ENCODE assay signal across 31 cellular contexts in genomic region chr2:240707046-240707756, GRCh38. TPM values are rescaled to one million over a fixed set of nuclear protein-coding genes. Genes with fewer than 3 reads are reported as not detected.
"Had no signal": no experiment of that assay in that cellular context is flagged by ENCODE, and none has a peak within 500 bp of the region (broad histone marks: within the 10 kb centered on the region; RNA-seq: fewer than 3 reads in every experiment).

No MANE protein-coding gene starts in this region.

- H3K36me3 Mint-ChIP-seq: activated CD4-positive, alpha-beta memory T cell treated with anti-CD3 and anti-CD28 coated beads for 36 hours; activated naive CD4-positive, alpha-beta T cell treated with anti-CD3 and anti-CD28 coated beads, Interleukin-2, amount 10 ng/mL, durations not matched to agents 7 days and 5 days; activated naive CD8-positive, alpha-beta T cell treated with anti-CD3 and anti-CD28 coated beads for 36 hours; IgD-negative memory B cell; T-cell had no signal

- H3K4me3 ChIP-seq: cardiac muscle cell, Peyer's patch had no signal

- H3K9me3 ChIP-seq: Peyer's patch had no signal

- DNase-seq: activated CD4-positive, alpha-beta memory T cell treated with anti-CD3 and anti-CD28 coated beads for 36 hours; activated CD4-positive, alpha-beta T cell treated with anti-CD3 and anti-CD28 coated beads, Interleukin-2, amount 10 ng/mL, durations not matched to agents 7 days and 5 days; activated CD4-positive, CD25-positive, alpha-beta regulatory T cell; activated CD8-positive, alpha-beta memory T cell treated with anti-CD3 and anti-CD28 coated beads for 24 hours; activated gamma-delta T cell treated with Interleukin-2 at 50 U/mL for 16 hours; activated naive CD4-positive, alpha-beta T cell treated with anti-CD3 and anti-CD28 coated beads, Interleukin-2, amount 10 ng/mL, durations not matched to agents 7 days and 5 days; activated naive CD8-positive, alpha-beta T cell treated with anti-CD3 and anti-CD28 coated beads for 36 hours; activated T-cell treated with anti-CD3 and anti-CD28 coated beads, Interleukin-2, amount 50 U/mL, for 4 hours; brain microvascular endothelial cell; KG1; NCI-H1048; NCI-H146; NCI-H187 treated with DMSO at 0.1 percent for 48 hours; NCI-H2081 treated with DMSO at 0.1 percent for 48 hours; NCI-H2171 treated with DMSO at 0.1 percent for 48 hours; NCI-H226; NCI-H526; NCI-H82; Peyer's patch; SHP77 treated with DMSO at 0.1 percent for 48 hours; T-cell; T-helper 2 cell; T1000 had no signal

- H3K36me3 ChIP-seq: brain microvascular endothelial cell, cardiac muscle cell, Peyer's patch had no signal

- H3K27ac Mint-ChIP-seq: activated CD4-positive, alpha-beta memory T cell treated with anti-CD3 and anti-CD28 coated beads for 36 hours; activated CD4-positive, alpha-beta T cell treated with anti-CD3 and anti-CD28 coated beads, Interleukin-2, amount 10 ng/mL, durations not matched to agents 7 days and 5 days; activated naive CD4-positive, alpha-beta T cell treated with anti-CD3 and anti-CD28 coated beads, Interleukin-2, amount 10 ng/mL, durations not matched to agents 7 days and 5 days; activated naive CD8-positive, alpha-beta T cell treated with anti-CD3 and anti-CD28 coated beads for 36 hours; IgD-negative memory B cell; T-cell had no signal

- H3K9me3 Mint-ChIP-seq: activated CD4-positive, alpha-beta memory T cell treated with anti-CD3 and anti-CD28 coated beads for 36 hours; activated CD4-positive, alpha-beta T cell treated with anti-CD3 and anti-CD28 coated beads, Interleukin-2, amount 10 ng/mL, durations not matched to agents 7 days and 5 days; activated naive CD4-positive, alpha-beta T cell treated with anti-CD3 and anti-CD28 coated beads, Interleukin-2, amount 10 ng/mL, durations not matched to agents 7 days and 5 days; activated naive CD8-positive, alpha-beta T cell treated with anti-CD3 and anti-CD28 coated beads for 36 hours; activated T-cell treated with anti-CD3 and anti-CD28 coated beads, Interleukin-2, amount 50 U/mL, for 4 hours; T-cell had no signal

- ATAC-seq: activated T-cell treated with anti-CD3 and anti-CD28 coated beads, Interleukin-2, amount 50 U/mL, for 4 hours; T-cell had no signal

- H3K4me1 ChIP-seq: Peyer's patch had no signal

- H3K27ac ChIP-seq: brain microvascular endothelial cell, cardiac muscle cell, Peyer's patch, RWPE1, VCaP had no signal

- H3K4me3 Mint-ChIP-seq: activated CD4-positive, alpha-beta memory T cell treated with anti-CD3 and anti-CD28 coated beads for 36 hours; activated CD4-positive, alpha-beta T cell treated with anti-CD3 and anti-CD28 coated beads, Interleukin-2, amount 10 ng/mL, durations not matched to agents 7 days and 5 days; activated naive CD4-positive, alpha-beta T cell treated with anti-CD3 and anti-CD28 coated beads, Interleukin-2, amount 10 ng/mL, durations not matched to agents 7 days and 5 days; activated naive CD8-positive, alpha-beta T cell treated with anti-CD3 and anti-CD28 coated beads for 36 hours; activated T-cell treated with anti-CD3 and anti-CD28 coated beads, Interleukin-2, amount 50 U/mL, for 4 hours; IgD-negative memory B cell; T-cell had no signal

RNA-seq across cellular contexts. Expression of gene AQP12A, which starts 15.5 kb away (rescaled TPM):
- total RNA-seq: activated CD4-positive, alpha-beta memory T cell treated with anti-CD3 and anti-CD28 coated beads for 36 hours; activated CD4-positive, alpha-beta T cell treated with anti-CD3 and anti-CD28 coated beads, Interleukin-2, amount 10 ng/mL, durations not matched to agents 7 days and 5 days; activated naive CD8-positive, alpha-beta T cell treated with anti-CD3 and anti-CD28 coated beads for 36 hours; activated T-cell treated with anti-CD3 and anti-CD28 coated beads, Interleukin-2, amount 50 U/mL, for 4 hours; cardiac muscle cell; LHCN-M2; M059J; NCI-H460; SK-MEL-5; T-cell had no signal
- polyA plus RNA-seq: cardiac muscle cell, IgD-negative memory B cell had no signal

RNA-seq across cellular contexts. Expression of gene AQP12B, which starts 24.5 kb away (rescaled TPM):
- total RNA-seq: activated CD4-positive, alpha-beta memory T cell treated with anti-CD3 and anti-CD28 coated beads for 36 hours; activated CD4-positive, alpha-beta T cell treated with anti-CD3 and anti-CD28 coated beads, Interleukin-2, amount 10 ng/mL, durations not matched to agents 7 days and 5 days; activated naive CD8-positive, alpha-beta T cell treated with anti-CD3 and anti-CD28 coated beads for 36 hours; activated T-cell treated with anti-CD3 and anti-CD28 coated beads, Interleukin-2, amount 50 U/mL, for 4 hours; cardiac muscle cell; LHCN-M2; M059J; NCI-H460; SK-MEL-5; T-cell had no signal
- polyA plus RNA-seq: cardiac muscle cell, IgD-negative memory B cell had no signal
